29 cellular contexts compared by ENCODE assay signal in genomic region chr15:25743160-25743908, GRCh38.
DNase-seq lines count a peak whose midpoint lies in the region; TF ChIP-seq lines count a peak whose summit lies in the region.
"Had no signal": no experiment of that assay in that cellular context is flagged by ENCODE, and none has a peak within 500 bp of the region (broad histone marks: within the 10 kb centered on the region; RNA-seq: fewer than 3 reads in every experiment).

No MANE protein-coding gene starts in this region.

- peaks cover 3% of the 10 kb centered on the region for H3K36me3 Mint-ChIP-seq in neural progenitor cell
- H3K36me3 Mint-ChIP-seq: activated CD4-positive, alpha-beta memory T cell treated with anti-CD3 and anti-CD28 coated beads for 36 hours; brain; CD14-positive monocyte had no signal

- peaks cover 10% of the 10 kb centered on the region for H3F3A ChIP-seq in neural progenitor cell (ENCODE audit: low read depth)

- H3K27ac Mint-ChIP-seq in neural progenitor cell, result peak overlapping the region; percentile 97
- H3K27ac Mint-ChIP-seq: activated CD4-positive, alpha-beta memory T cell treated with anti-CD3 and anti-CD28 coated beads for 36 hours; T-helper 1 cell treated with Interleukin-12 subunit alpha and Interleukin-12 subunit beta and Interleukin-4 antibody, amounts not matched to agents 30 μg/mL and 1 μg/mL, for 36 hours had no signal

- WGBS in testis, 2 donors, result 60 to 70% methylated on average over 7 of the region's 7 CpGs

- H3K9me3 Mint-ChIP-seq in neural progenitor cell, result no peaks in the 10 kb centered on the region
- H3K9me3 Mint-ChIP-seq: T-helper 1 cell treated with Interleukin-12 subunit alpha and Interleukin-12 subunit beta and Interleukin-4 antibody, amounts not matched to agents 30 μg/mL and 1 μg/mL, for 36 hours had no signal

- DNase-seq in ascending aorta (ENCODE audit: low spot score in 2 of 2) (peak in 1 of 2 donors; percentile 63), fibroblast of the aortic adventitia (ENCODE audit: low read depth) (peak; percentile 58), neural progenitor cell (ENCODE audit: low spot score) (no peak), testis (no peak), NCI-H2196 treated with DMSO at 0.1 percent for 48 hours (lab: John Stamatoyannopoulos, UW; ENCODE audit: unreplicated experiment) (no peak), HUDEP-2 (lab: John Stamatoyannopoulos, UW; ENCODE audit: unreplicated experiment in 76 of 76) (no peak)
- DNase-seq: activated CD4-positive, alpha-beta memory T cell treated with anti-CD3 and anti-CD28 coated beads for 36 hours; activated gamma-delta T cell; effector CD8-positive, alpha-beta T cell; gastrocnemius medialis; GM23248; KG1; mesendoderm; MM.1S; NCI-H1417; NCI-H2029 treated with DMSO at 0.1 percent for 48 hours; NCI-H226; stimulated activated CD4-positive, alpha-beta T cell treated with anti-CD3 and anti-CD28 coated beads, Interleukin-2, amount 100 ng/mL, for 24 hours; stomach; trophoblast cell had no signal

- no peaks in the 10 kb centered on the region for H3K79me2 ChIP-seq in neural progenitor cell (ENCODE audit: low read depth)
- H3K79me2 ChIP-seq: hepatocyte had no signal

- peak overlapping the region; percentile 19 for H3K4me3 Mint-ChIP-seq in neural progenitor cell
- H3K4me3 Mint-ChIP-seq: activated CD4-positive, alpha-beta memory T cell treated with anti-CD3 and anti-CD28 coated beads for 36 hours; CD14-positive monocyte; T-helper 1 cell treated with Interleukin-12 subunit alpha and Interleukin-12 subunit beta and Interleukin-4 antibody, amounts not matched to agents 30 μg/mL and 1 μg/mL, for 36 hours had no signal

- H3K4me3 ChIP-seq in BLaER1 (no peak overlapping the region), ascending aorta (peak overlapping the region in 1 of 2 donors; percentile 26), fibroblast of the aortic adventitia (ENCODE audit: low read depth, low read length) (no peak overlapping the region), neural progenitor cell (no peak overlapping the region), testis (no peak overlapping the region)
- H3K4me3 ChIP-seq: gastrocnemius medialis, GM12878, GM23248, hepatocyte, SK-N-MC, stomach had no signal

- H2AFZ ChIP-seq in neural progenitor cell (replicated peaks), result no peak overlapping the region
- H2AFZ ChIP-seq: GM23248, hepatocyte had no signal

- H3K27ac ChIP-seq in BLaER1, result no peak overlapping the region
- H3K27ac ChIP-seq in ascending aorta, result peak overlapping the region; percentile 67 to 82
- no peak overlapping the region for H3K27ac ChIP-seq in neural progenitor cell
- H3K27ac ChIP-seq in testis, result peak overlapping the region in 1 of 2 donors; percentile 32
- H3K27ac ChIP-seq: epithelial cell of prostate, gastrocnemius medialis, GM23248, hepatocyte, RWPE1, SK-N-MC had no signal

- H4K20me1 ChIP-seq in BLaER1 (peaks cover 65% of the 10 kb centered on the region), neural progenitor cell (ENCODE audit: low read depth) (no peaks in the 10 kb centered on the region)

- H3K4me1 Mint-ChIP-seq in neural progenitor cell, result peaks cover 38% of the 10 kb centered on the region

- H3K9me3 ChIP-seq in BLaER1 (no peaks in the 10 kb centered on the region), ascending aorta (peaks cover 0 to under 1% of the 10 kb centered on the region in 2 donors), neural progenitor cell (ENCODE audit: low read depth) (no peaks in the 10 kb centered on the region), testis (no peaks in the 10 kb centered on the region)
- H3K9me3 ChIP-seq: gastrocnemius medialis, stomach had no signal

- TF ChIP-seq CTCF in ascending aorta (IDR thresholded peaks at IDR 0.05) (no peak), fibroblast of the aortic adventitia (IDR thresholded peaks at IDR 0.05; ENCODE audit: insufficient read depth, low read length) (no peak), neural progenitor cell (IDR thresholded peaks at IDR 0.05) (no peak), testis (IDR thresholded peaks at IDR 0.05) (no peak)

- intact Hi-C loops in ascending aorta (cut with DNase I) (loop anchor here (2.0 to 5.0 kb wide), 3 partner anchors 13 to 189 kb away; no protein-coding TSS in a partner anchor), testis (cut with DNase I; ENCODE audit: low total_unique reads) (no loop called here)

- H3K36me3 ChIP-seq in BLaER1, result no peaks in the 10 kb centered on the region
- no peaks in the 10 kb centered on the region for H3K36me3 ChIP-seq in ascending aorta
- H3K36me3 ChIP-seq in neural progenitor cell, result no peaks in the 10 kb centered on the region
- no peaks in the 10 kb centered on the region for H3K36me3 ChIP-seq in testis (ENCODE audit: low read depth, missing control alignments)
- H3K36me3 ChIP-seq: gastrocnemius medialis, stomach had no signal

- peaks cover 56% of the 10 kb centered on the region for H3K4me1 ChIP-seq in BLaER1
- peaks cover 26 to 29% of the 10 kb centered on the region in 2 donors for H3K4me1 ChIP-seq in ascending aorta
- peaks cover 17% of the 10 kb centered on the region for H3K4me1 ChIP-seq in neural progenitor cell
- peaks cover 25% of the 10 kb centered on the region for H3K4me1 ChIP-seq in testis
- H3K4me1 ChIP-seq: gastrocnemius medialis had no signal

- H3K9ac ChIP-seq in BLaER1 (no peak overlapping the region), neural progenitor cell (no peak overlapping the region)
- H3K9ac ChIP-seq: GM23248 had no signal

- H3K4me2 ChIP-seq in BLaER1 (peak overlapping the region; percentile 92; the same call in 1 of the 2 replicates), neural progenitor cell (no peak overlapping the region)
- H3K4me2 ChIP-seq: hepatocyte had no signal

- no peaks in the 10 kb centered on the region for H3K27me3 ChIP-seq in BLaER1
- H3K27me3 ChIP-seq in ascending aorta, result no peaks in the 10 kb centered on the region
- no peaks in the 10 kb centered on the region for H3K27me3 ChIP-seq in neural progenitor cell
- no peaks in the 10 kb centered on the region for H3K27me3 ChIP-seq in testis
- H3K27me3 ChIP-seq: gastrocnemius medialis, hepatocyte, stomach had no signal

- peaks cover 2% of the 10 kb centered on the region for H3K27me3 Mint-ChIP-seq in neural progenitor cell (ENCODE audit: insufficient read depth, low read depth)
- H3K27me3 Mint-ChIP-seq: activated CD4-positive, alpha-beta memory T cell treated with anti-CD3 and anti-CD28 coated beads for 36 hours; brain had no signal

- no peak for TF ChIP-seq POLR2A in testis (IDR thresholded peaks at IDR 0.05)

Comparison
In these comparisons a context has a peak if more than half of its experiments do, and no peak if none do; other contexts are left out.
1. H3K27ac ChIP-seq: peak in ascending aorta (2 of 2); none in BLaER1 (single experiment) and neural progenitor cell (single experiment).